ENCODE assay signal across 21 cellular contexts in genomic region chr15:101369676-101370075, GRCh38.
"Had no signal": no experiment of that assay in that cellular context is flagged by ENCODE, and none has a peak within 500 bp of the region (broad histone marks: within the 10 kb centered on the region; RNA-seq: fewer than 3 reads in every experiment).

No MANE protein-coding gene starts in this region.

- H3K27ac ChIP-seq: RWPE1, SJSA1, SK-N-MC had no signal

- H3K9me3 ChIP-seq: SJSA1 had no signal

- H3K4me3 ChIP-seq: SJSA1, SK-N-MC had no signal

- ATAC-seq: Panc1, PC-3 had no signal

- H3K36me3 ChIP-seq: SJSA1 had no signal

- DNase-seq: KBM-7, MV-4-11, NCI-H1048, NCI-H1105, NCI-H1417, NCI-H1436 treated with DMSO at 0.1 percent for 48 hours, NCI-H1694, NCI-H187 treated with DMSO at 0.1 percent for 48 hours, NCI-H2029 treated with DMSO at 0.1 percent for 48 hours, NCI-H2171 treated with DMSO at 0.1 percent for 48 hours, NCI-H345, NCI-H446 treated with DMSO at 0.1 percent for 48 hours, NCI-H510A treated with DMSO at 0.1 percent for 48 hours, NCI-H526, PC-3, SIG-M5, SW 1271 had no signal
